In the genomic region with DNA sequence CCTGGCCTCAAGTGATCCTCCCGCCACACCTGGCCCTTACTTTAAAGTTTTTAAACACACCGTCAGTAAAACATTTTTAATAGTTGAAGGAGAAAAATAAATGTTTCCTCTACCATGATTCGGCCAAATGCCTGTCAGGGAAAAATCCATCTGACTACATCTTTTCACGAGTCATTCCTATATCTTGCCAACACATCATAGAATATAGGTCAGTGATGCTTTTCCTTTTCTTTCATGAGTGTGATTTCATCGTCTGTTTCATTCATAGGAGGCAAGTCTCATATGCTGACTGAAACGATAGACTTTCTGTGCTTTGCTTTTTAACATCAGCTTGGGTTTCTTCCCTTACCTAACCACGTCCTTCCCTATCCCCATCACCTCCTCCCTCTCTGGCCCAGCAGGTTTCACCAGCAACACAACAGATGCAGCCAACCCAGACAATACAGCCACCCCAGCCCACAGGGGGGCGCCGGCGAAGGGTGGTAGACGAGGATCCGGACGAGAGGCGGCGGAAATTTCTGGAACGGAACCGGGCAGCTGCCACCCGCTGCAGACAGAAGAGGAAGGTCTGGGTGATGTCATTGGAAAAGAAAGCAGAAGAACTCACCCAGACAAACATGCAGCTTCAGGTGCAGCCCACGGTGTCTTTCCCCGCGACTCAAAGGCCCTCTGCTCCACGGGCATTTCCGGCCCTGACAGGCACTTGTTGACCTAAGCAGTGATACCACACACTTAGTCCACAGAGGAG, we compare ENCODE assay signal across 13 cellular contexts.
A peak's percentile ranks its signal among the peaks of the same experiment; 100 is the strongest.
DNase-seq lines count a peak whose midpoint lies in the region; ATAC-seq, FAIRE-seq and TF ChIP-seq lines count a peak whose summit lies in the region.
"Had no signal": no experiment of that assay in that cellular context is flagged by ENCODE, and none has a peak within 500 bp of the region (broad histone marks: within the 10 kb centered on the region; RNA-seq: fewer than 3 reads in every experiment).

No MANE protein-coding gene starts in this region.

- H4K8ac ChIP-seq in mesendoderm (ENCODE audit: low read depth, low read length) = no peak overlapping the region

- H4K20me1 ChIP-seq in astrocyte (ENCODE audit: insufficient read depth, low read length) (no peaks in the 10 kb centered on the region), MM.1S (ENCODE audit: insufficient read depth, low read length) (no peaks in the 10 kb centered on the region)

- H3K36me3 Mint-ChIP-seq in astrocyte (ENCODE audit: low read depth, unreplicated experiment) = peaks cover 28% of the 10 kb centered on the region

- H2AK5ac ChIP-seq in mesendoderm (ENCODE audit: low read length) = no peak overlapping the region

- peaks cover 18% of the 10 kb centered on the region for H3K4me1 Mint-ChIP-seq in astrocyte (ENCODE audit: low read depth, unreplicated experiment)

- DNase-seq in GM06990 (ENCODE audit: extremely low read depth, insufficient read length) = no peak
- peak; percentile 27 for DNase-seq in astrocyte (ENCODE audit: low read depth)
- peak; percentile 47 for DNase-seq in mesendoderm
- no peak for DNase-seq in SW480 (ENCODE audit: low spot score)
- DNase-seq in NCI-H2227 treated with DMSO at 0.1 percent for 48 hours (lab: John Stamatoyannopoulos, UW) = no peak
- DNase-seq in MM.1S = no peak
- DNase-seq in SHP77 treated with DMSO at 0.1 percent for 48 hours (lab: John Stamatoyannopoulos, UW) = no peak
- DNase-seq: activated CD4-positive, alpha-beta T cell treated with anti-CD3 and anti-CD28 coated beads for 1 hour; DMS153; NCI-H748 treated with DMSO at 0.1 percent for 48 hours had no signal

- H3K9ac ChIP-seq in astrocyte (ENCODE audit: low read length) = no peak overlapping the region
- no peak overlapping the region for H3K9ac ChIP-seq in mesendoderm (ENCODE audit: low read length)
- no peak overlapping the region for H3K9ac ChIP-seq in MM.1S (ENCODE audit: low read length)

- H3K18ac ChIP-seq in mesendoderm (ENCODE audit: low read length) = no peak overlapping the region

- peak; percentile 8 for TF ChIP-seq CTCF in GM06990 (IDR thresholded peaks at IDR 0.05; ENCODE audit: insufficient read depth, low read length, poor library complexity, severe bottlenecking)
- TF ChIP-seq CTCF in astrocyte (IDR thresholded peaks at IDR 0.05; ENCODE audit: insufficient read depth, low read depth, low read length) = no peak
- TF ChIP-seq CTCF in MM.1S (IDR thresholded peaks at IDR 0.05; ENCODE audit: low read length) = no peak

- H2AFZ ChIP-seq in astrocyte (ENCODE audit: low read depth, low read length) (no peak overlapping the region), MM.1S (ENCODE audit: low read length) (no peak overlapping the region)

- H3K79me1 ChIP-seq in mesendoderm (ENCODE audit: low read length) = no peaks in the 10 kb centered on the region

- H3K9me3 ChIP-seq in astrocyte (ENCODE audit: insufficient read depth, low read depth, low read length) (no peaks in the 10 kb centered on the region), MM.1S (replicated peaks; ENCODE audit: insufficient read depth, low read length) (no peaks in the 10 kb centered on the region)
- H3K9me3 ChIP-seq: heart right ventricle, neutrophil had no signal

- no peaks in the 10 kb centered on the region for H3K9me3 Mint-ChIP-seq in astrocyte (ENCODE audit: unreplicated experiment)

- H2BK5ac ChIP-seq in mesendoderm (ENCODE audit: low read length) = no peak overlapping the region

- no peak overlapping the region for H2BK15ac ChIP-seq in mesendoderm (replicated peaks; ENCODE audit: low read depth)

- H3K4me3 Mint-ChIP-seq in astrocyte (ENCODE audit: unreplicated experiment) = no peak overlapping the region

- no peaks in the 10 kb centered on the region for H3K27me3 Mint-ChIP-seq in astrocyte (ENCODE audit: low read depth, unreplicated experiment)

- no peaks in the 10 kb centered on the region for H3K36me3 ChIP-seq in GM06990 (ENCODE audit: control insufficient read depth, insufficient read depth, low read length)
- H3K36me3 ChIP-seq in astrocyte (ENCODE audit: insufficient read depth, low read length) = no peaks in the 10 kb centered on the region
- H3K36me3 ChIP-seq in mesendoderm (ENCODE audit: control insufficient read depth, insufficient read depth, low read length) = no peaks in the 10 kb centered on the region
- no peaks in the 10 kb centered on the region for H3K36me3 ChIP-seq in MM.1S (replicated peaks; ENCODE audit: insufficient read depth, low read length)

- no peaks in the 10 kb centered on the region for H3K9me2 ChIP-seq in MM.1S (replicated peaks; ENCODE audit: insufficient read depth, low read length)

- H3F3A ChIP-seq in MM.1S (ENCODE audit: insufficient read depth, low read length) = no peaks in the 10 kb centered on the region

- H3K4me1 ChIP-seq in astrocyte (ENCODE audit: insufficient read depth, low read length) (peaks cover 17% of the 10 kb centered on the region), mesendoderm (ENCODE audit: control insufficient read depth, low read depth, low read length) (no peaks in the 10 kb centered on the region), MM.1S (ENCODE audit: low read length) (peaks cover 17% of the 10 kb centered on the region; the same call in 1 of the 2 replicates)

- H3K27ac ChIP-seq in astrocyte (ENCODE audit: low read depth, low read length) = no peak overlapping the region
- no peak overlapping the region for H3K27ac ChIP-seq in mesendoderm (ENCODE audit: low read depth, low read length)
- H3K27ac ChIP-seq in MM.1S (ENCODE audit: low read length) = no peak overlapping the region
- H3K27ac ChIP-seq: heart right ventricle, neutrophil had no signal

- H3K27ac Mint-ChIP-seq in astrocyte (ENCODE audit: unreplicated experiment) = peak overlapping the region; percentile 94

- H3K4ac ChIP-seq in mesendoderm (ENCODE audit: low read depth, low read length) = no peak overlapping the region

- H3K79me2 ChIP-seq in astrocyte (ENCODE audit: insufficient read depth, low read length) (no peaks in the 10 kb centered on the region), mesendoderm (ENCODE audit: control insufficient read depth, insufficient read depth, low read length) (no peaks in the 10 kb centered on the region), MM.1S (ENCODE audit: low read length) (no peaks in the 10 kb centered on the region)

- no peak overlapping the region for H4K5ac ChIP-seq in mesendoderm (ENCODE audit: low read length)

- ATAC-seq in HG02870 (IDR thresholded peaks at IDR 0.05; ENCODE audit: unreplicated experiment) = peak; percentile 45

- H3K27me3 ChIP-seq in GM06990 (replicated peaks; ENCODE audit: control insufficient read depth, insufficient read depth, low read length) (no peaks in the 10 kb centered on the region), astrocyte (ENCODE audit: insufficient read depth, low read length) (no peaks in the 10 kb centered on the region), mesendoderm (ENCODE audit: insufficient read depth, low read length, poor library complexity) (no peaks in the 10 kb centered on the region), MM.1S (replicated peaks; ENCODE audit: insufficient read depth, low read length) (no peaks in the 10 kb centered on the region)
- H3K27me3 ChIP-seq: heart right ventricle, neutrophil had no signal

- no peak for FAIRE-seq in astrocyte (lab: Jason Lieb, UNC)

- H2BK120ac ChIP-seq in mesendoderm (ENCODE audit: low read depth, low read length) = no peak overlapping the region

- no CpG with 5 or more reads among the region's 23 CpGs for WGBS in mesendoderm (ENCODE audit: extremely low coverage, insufficient coverage, low lambda C conversion rate)

- H3K23ac ChIP-seq in mesendoderm (ENCODE audit: low read length) = no peak overlapping the region

- H3K4me2 ChIP-seq in astrocyte (ENCODE audit: low read length) = no peak overlapping the region
- no peak overlapping the region for H3K4me2 ChIP-seq in mesendoderm (ENCODE audit: low read length)
- H3K4me2 ChIP-seq in MM.1S (ENCODE audit: low read depth, low read length) = no peak overlapping the region

- H3K56ac ChIP-seq in mesendoderm (ENCODE audit: low read length) = no peak overlapping the region

- H3K4me3 ChIP-seq in GM06990 (replicated peaks; ENCODE audit: low read depth, low read length) (no peak overlapping the region), astrocyte (ENCODE audit: insufficient read depth, low read depth, low read length) (no peak overlapping the region), mesendoderm (ENCODE audit: low read length) (no peak overlapping the region), MM.1S (ENCODE audit: low read length) (no peak overlapping the region)
- H3K4me3 ChIP-seq: heart right ventricle had no signal

Comparison
In these comparisons a context has a peak if more than half of its experiments do, and no peak if none do; other contexts are left out.
1. DNase-seq: peak in astrocyte (single experiment) and mesendoderm (single experiment); none in GM06990 (single experiment), SW480 (single experiment), NCI-H2227 treated with DMSO at 0.1 percent for 48 hours (single experiment), MM.1S (single experiment) and SHP77 treated with DMSO at 0.1 percent for 48 hours (single experiment).